1 cellular context compared by ENCODE assay signal in genomic region chr4:7631288-7631633, GRCh38.
TF ChIP-seq lines count a peak whose summit lies in the region.

No MANE protein-coding gene starts in this region.

TF ChIP-seq in IMR-90, 13 proteins besides CTCF, POLR2A, EP300 and RAD21:
- no peak for TF ChIP-seq RFX5 (IDR thresholded peaks at IDR 0.05; ENCODE audit: low read depth, low read length)
- no peak for TF ChIP-seq CEBPB (IDR thresholded peaks at IDR 0.05; ENCODE audit: low read depth, low read length)
- no peak for TF ChIP-seq FOS (IDR thresholded peaks at IDR 0.05; ENCODE audit: low read depth, low read length)
- no peak for TF ChIP-seq RCOR1 (IDR thresholded peaks at IDR 0.05; ENCODE audit: insufficient replicate concordance, low read length)
- TF ChIP-seq MAFK (IDR thresholded peaks at IDR 0.05; ENCODE audit: low read depth, low read length), result no peak
- TF ChIP-seq SMC3 (IDR thresholded peaks at IDR 0.05; ENCODE audit: low read depth, low read length), result no peak
- TF ChIP-seq NFE2L2 (IDR thresholded peaks at IDR 0.05; ENCODE audit: low read depth, low read length), result no peak
- no peak for TF ChIP-seq MXI1 (IDR thresholded peaks at IDR 0.05; ENCODE audit: borderline replicate concordance, low read depth, low read length)
